Comparison of ENCODE assay signal across 8 cellular contexts in the genomic region with DNA sequence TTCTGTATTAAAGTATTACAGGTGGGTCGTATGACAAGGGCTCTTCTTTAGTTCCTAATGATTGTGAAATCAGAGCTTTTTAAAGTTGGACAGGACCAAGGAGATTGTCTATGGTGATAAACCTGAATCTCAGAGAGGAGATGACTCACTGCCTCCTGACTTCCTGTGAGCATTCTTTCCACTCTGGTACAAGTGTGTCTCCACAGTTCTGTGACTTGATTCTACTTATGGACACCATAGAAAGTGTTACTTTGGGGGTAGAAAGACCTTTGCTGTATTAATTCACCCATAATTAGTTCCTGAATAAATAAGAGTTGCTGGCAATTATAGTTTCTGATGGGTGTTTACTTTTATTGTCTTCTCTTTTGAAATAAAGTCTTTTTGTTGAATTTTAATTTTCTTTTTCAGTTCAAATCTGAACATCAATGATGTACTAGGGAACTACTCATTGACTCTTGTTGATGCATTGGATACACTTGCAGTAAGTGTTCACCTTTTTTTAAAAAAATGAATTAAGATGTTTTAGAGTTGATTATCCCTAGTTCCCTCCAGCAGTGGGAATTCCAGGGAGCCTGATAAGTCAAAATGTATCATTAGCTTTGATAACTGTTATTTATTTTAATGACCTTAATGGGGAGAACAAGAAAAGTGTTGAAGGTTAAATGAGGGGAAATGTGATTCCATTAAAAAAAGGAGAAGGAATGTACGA. TPM values are rescaled to one million over a fixed set of nuclear protein-coding genes. Genes with fewer than 3 reads are reported as not detected.
DNase-seq lines count a peak whose midpoint lies in the region; ATAC-seq and TF ChIP-seq lines count a peak whose summit lies in the region.

No MANE protein-coding gene starts in this region.

- H3K4me1 Mint-ChIP-seq in memory B cell: peaks cover 68% of the 10 kb centered on the region

- peak overlapping the region; percentile 20 to 24 for H3K27ac ChIP-seq in ascending aorta

- DNase-seq in activated gamma-delta T cell treated with Interleukin-2 at 50 U/mL for 16 hours: peak; percentile 45
- no peak for DNase-seq in activated gamma-delta T cell (lab: John Stamatoyannopoulos, UW)
- DNase-seq in NCI-H226: peak; percentile 86
- DNase-seq in ascending aorta (ENCODE audit: low spot score in 2 of 2): no peak
- no peak for DNase-seq in memory B cell (ENCODE audit: low spot score in 2 of 2)
- DNase-seq in NCI-H82 (lab: John Stamatoyannopoulos, UW): no peak
- no peak for DNase-seq in GM19238 (ENCODE audit: insufficient read length, low spot score)

- peaks cover 0 to 10% of the 10 kb centered on the region in 2 donors for H3K4me1 ChIP-seq in ascending aorta

- TF ChIP-seq CTCF in ascending aorta (IDR thresholded peaks at IDR 0.05): no peak

- peaks cover 3% of the 10 kb centered on the region for H3K9me3 Mint-ChIP-seq in memory B cell

- H3K27ac Mint-ChIP-seq in memory B cell: peak overlapping the region; percentile 97

- H3K27me3 ChIP-seq in ascending aorta: no peaks in the 10 kb centered on the region

- H3K36me3 Mint-ChIP-seq in memory B cell: peaks cover 37% of the 10 kb centered on the region

- H3K4me3 ChIP-seq in ascending aorta: no peak overlapping the region

- peaks cover 5 to 6% of the 10 kb centered on the region in 2 donors for H3K36me3 ChIP-seq in ascending aorta

- H3K27me3 Mint-ChIP-seq in memory B cell: no peaks in the 10 kb centered on the region

- H3K9me3 ChIP-seq in ascending aorta: no peaks in the 10 kb centered on the region

- ATAC-seq in HG02642 (IDR thresholded peaks at IDR 0.05; ENCODE audit: poor library complexity, unreplicated experiment): peak; percentile 33
- ATAC-seq in memory B cell (ENCODE audit: low read depth): no peak

- H3K4me3 Mint-ChIP-seq in memory B cell: peak overlapping the region; percentile 18

- intact Hi-C loops in ascending aorta (cut with DNase I): no loop called here

RNA-seq across cellular contexts. Expression of gene EDEM1, which starts 7.4 kb away (rescaled TPM):
- 27.2 TPM for total RNA-seq in ascending aorta

Comparison
In these comparisons a context has a peak if more than half of its experiments do, and no peak if none do; other contexts are left out.
1. DNase-seq: peak in activated gamma-delta T cell treated with Interleukin-2 at 50 U/mL for 16 hours (single experiment) and NCI-H226 (single experiment); none in activated gamma-delta T cell (single experiment), ascending aorta (0 of 2), memory B cell (0 of 2), NCI-H82 (single experiment) and GM19238 (single experiment).